20 cellular contexts compared by ENCODE assay signal in the genomic region with DNA sequence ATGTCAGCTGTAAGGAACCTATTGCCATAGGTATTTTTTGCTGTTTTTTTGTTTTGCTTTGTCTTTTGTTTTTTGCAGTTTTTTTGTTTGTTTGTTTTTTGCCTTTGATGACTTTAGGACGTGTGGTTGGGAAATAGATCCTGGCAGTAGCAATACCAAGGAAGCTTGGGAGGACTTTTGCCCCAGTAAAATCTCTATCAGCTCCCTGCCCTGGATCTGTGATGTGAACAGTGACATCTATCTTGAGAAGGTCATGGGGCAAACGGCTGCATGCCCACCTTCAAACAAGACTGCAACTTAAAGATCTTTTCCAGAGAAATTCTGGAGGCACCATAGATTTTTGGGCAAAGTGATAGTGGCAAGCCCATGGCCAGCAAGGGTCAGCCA. TPM values are rescaled to one million over a fixed set of nuclear protein-coding genes. Genes with fewer than 3 reads are reported as not detected.
A peak's percentile ranks its signal among the peaks of the same experiment; 100 is the strongest.
DNase-seq lines count a peak whose midpoint lies in the region; ATAC-seq and TF ChIP-seq lines count a peak whose summit lies in the region.
"Had no signal": no experiment of that assay in that cellular context is flagged by ENCODE, and none has a peak within 500 bp of the region (broad histone marks: within the 10 kb centered on the region; RNA-seq: fewer than 3 reads in every experiment).

No MANE protein-coding gene starts in this region.

- H2BK120ac ChIP-seq in mesenchymal stem cell (ENCODE audit: low read depth, low read length), result no peak overlapping the region

- no peak overlapping the region for H4K91ac ChIP-seq in mesenchymal stem cell (ENCODE audit: low read length)

- CTCF ChIA-PET in Calu3 (lab: Charles Lee), result interaction anchor here (0.8 to 2.4 kb wide), 4 partner anchors 32 to 469 kb away, joined by 3 to 9 read pairs (median 3); no protein-coding TSS in a partner anchor

- DNase-seq in Calu3 (no peak), adipocyte (ENCODE audit: low read depth) (no peak), mesenchymal stem cell (no peak), NCI-H82 (lab: John Stamatoyannopoulos, UW) (no peak), left cardiac atrium (no peak), COR-L47 (lab: John Stamatoyannopoulos, UW) (no peak)
- DNase-seq: C1 segment of cervical spinal cord; CD8-positive, alpha-beta memory T cell; DMS79; H7; Karpas-422; MG63; NCI-H1048; NCI-H1436; NCI-H1930; NCI-H345; NCI-H524 treated with DMSO at 0.1 percent for 48 hours; SJCRH30 had no signal

- H3K4me2 ChIP-seq in mesenchymal stem cell (ENCODE audit: low read length, poor library complexity, severe bottlenecking), result no peak overlapping the region

- ATAC-seq in left cardiac atrium, result no peak

- H3K9me3 ChIP-seq in adipocyte (ENCODE audit: control insufficient read depth, low read length) (no peaks in the 10 kb centered on the region), mesenchymal stem cell (ENCODE audit: control insufficient read depth, low read length) (no peaks in the 10 kb centered on the region), subcutaneous abdominal adipose tissue (ENCODE audit: control insufficient read depth in 5 of 5, low read length in 5 of 5) (no peaks in the 10 kb centered on the region)
- H3K9me3 ChIP-seq: MG63, SJCRH30 had no signal

- H3K4me3 ChIP-seq in adipocyte (ENCODE audit: low read length) (no peak overlapping the region), mesenchymal stem cell (ENCODE audit: insufficient read depth in 1 of 2, low read depth in 1 of 2, low read length in 2 of 2) (no peak overlapping the region), subcutaneous abdominal adipose tissue (ENCODE audit: low read depth in 1 of 5, low read length in 5 of 5) (no peak overlapping the region)
- H3K4me3 ChIP-seq: MG63, SJCRH30 had no signal

- no peak overlapping the region for H3K4ac ChIP-seq in mesenchymal stem cell (ENCODE audit: low read depth in 1 of 2, low read length in 2 of 2)

- no peak overlapping the region for H3K18ac ChIP-seq in mesenchymal stem cell (ENCODE audit: low read depth in 1 of 2, low read length in 2 of 2)

- H2BK15ac ChIP-seq in mesenchymal stem cell (ENCODE audit: low read depth, poor library complexity, severe bottlenecking), result no peak overlapping the region

- peaks cover 18% of the 10 kb centered on the region for H3K36me3 Mint-ChIP-seq in Calu3 (ENCODE audit: insufficient read depth, unreplicated experiment)
- H3K36me3 Mint-ChIP-seq: CD8-positive, alpha-beta memory T cell had no signal

- peak overlapping the region; percentile 11 for H2AK5ac ChIP-seq in mesenchymal stem cell (ENCODE audit: low read length, severe bottlenecking)

- no peak overlapping the region for H2BK5ac ChIP-seq in mesenchymal stem cell (ENCODE audit: low read depth, low read length, poor library complexity, severe bottlenecking)

- H3K27me3 ChIP-seq in adipocyte (replicated peaks; ENCODE audit: control insufficient read depth, insufficient read depth, low read length) (no peaks in the 10 kb centered on the region), mesenchymal stem cell (ENCODE audit: control insufficient read depth in 1 of 2, insufficient read depth in 1 of 2, low read length in 2 of 2) (peaks cover 0 to 75% of the 10 kb centered on the region in 2 experiments), subcutaneous abdominal adipose tissue (ENCODE audit: control insufficient read depth in 5 of 5, insufficient read depth in 4 of 5, low read length in 5 of 5) (no peaks in the 10 kb centered on the region)

- H3K9ac ChIP-seq in adipocyte (ENCODE audit: low read length) (peak overlapping the region; percentile 69), mesenchymal stem cell (ENCODE audit: low read length) (no peak overlapping the region), subcutaneous abdominal adipose tissue (ENCODE audit: low read length in 5 of 5) (no peak overlapping the region)

- H3K9me3 Mint-ChIP-seq in Calu3 (ENCODE audit: low read depth, unreplicated experiment), result no peaks in the 10 kb centered on the region
- H3K9me3 Mint-ChIP-seq: CD8-positive, alpha-beta memory T cell; IgD-negative memory B cell had no signal

- no peak overlapping the region for H3K23ac ChIP-seq in mesenchymal stem cell (ENCODE audit: low read length in 2 of 2)

- TF ChIP-seq CTCF in Calu3 (IDR thresholded peaks at IDR 0.05; ENCODE audit: unreplicated experiment), result no peak

- peak overlapping the region; percentile 21 for H3K4me3 Mint-ChIP-seq in Calu3 (ENCODE audit: low read depth, unreplicated experiment)
- H3K4me3 Mint-ChIP-seq: CD8-positive, alpha-beta memory T cell; IgD-negative memory B cell had no signal

- no peaks in the 10 kb centered on the region for H3K79me1 ChIP-seq in mesenchymal stem cell (replicated peaks; ENCODE audit: low read length, poor library complexity, severe bottlenecking)

- H3K4me1 ChIP-seq in adipocyte (ENCODE audit: control insufficient read depth, insufficient read depth, low read length) (peaks cover 89% of the 10 kb centered on the region), mesenchymal stem cell (ENCODE audit: control insufficient read depth, insufficient read depth, low read depth, low read length) (peaks cover 27% of the 10 kb centered on the region), subcutaneous abdominal adipose tissue (ENCODE audit: control insufficient read depth in 5 of 5, insufficient read depth in 5 of 5, low read length in 5 of 5) (peaks cover 5 to 79% (median 69%) of the 10 kb centered on the region in 5 donors)

- H2AFZ ChIP-seq in mesenchymal stem cell (ENCODE audit: low read depth, low read length), result no peak overlapping the region

- H3K36me3 ChIP-seq in adipocyte (ENCODE audit: control insufficient read depth, insufficient read depth, low read length, severe bottlenecking) (no peaks in the 10 kb centered on the region), mesenchymal stem cell (ENCODE audit: control insufficient read depth in 1 of 2, insufficient read depth in 2 of 2, low read depth in 1 of 2, low read length in 2 of 2) (no peaks in the 10 kb centered on the region), subcutaneous abdominal adipose tissue (ENCODE audit: control insufficient read depth in 5 of 5, insufficient read depth in 5 of 5, low read length in 5 of 5) (no peaks in the 10 kb centered on the region)
- H3K36me3 ChIP-seq: MG63, SJCRH30 had no signal

- no peak overlapping the region for H2BK12ac ChIP-seq in mesenchymal stem cell (ENCODE audit: low read length in 2 of 2)

- peaks cover 92% of the 10 kb centered on the region for H3K4me1 Mint-ChIP-seq in Calu3 (ENCODE audit: low read depth, unreplicated experiment)

- intact Hi-C loops in Calu3 (cut with micrococcal nuclease; ENCODE audit: unreplicated experiment), result loop anchor here (2.0 to 10.0 kb wide), 3 partner anchors 138 to 576 kb away; a partner anchor contains a TSS
- intact Hi-C loops in left cardiac atrium (cut with DNase I), result loop anchor here in 1 of 2 donors (10.0 kb wide), 2 partner anchors 126 to 396 kb away; no protein-coding TSS in a partner anchor

- WGBS in mesenchymal stem cell, result 50% methylated on average over 2 of the region's 2 CpGs

- no TSS peak for BruUV-seq in Calu3 (replicated peaks; lab: Mats Ljungman, UMichigan)

- no peaks in the 10 kb centered on the region for H3K27me3 Mint-ChIP-seq in Calu3 (ENCODE audit: unreplicated experiment)

- H3K27ac Mint-ChIP-seq in Calu3 (ENCODE audit: unreplicated experiment), result peak overlapping the region; percentile 91
- H3K27ac Mint-ChIP-seq: CD8-positive, alpha-beta memory T cell; IgD-negative memory B cell had no signal

- no peak overlapping the region for H4K8ac ChIP-seq in mesenchymal stem cell (ENCODE audit: low read length)

- no peak overlapping the region for H3K14ac ChIP-seq in mesenchymal stem cell (ENCODE audit: low read length in 2 of 2)

- peak overlapping the region; percentile 24 for H3K27ac ChIP-seq in mesenchymal stem cell (ENCODE audit: low read length, poor library complexity, severe bottlenecking)
- H3K27ac ChIP-seq in subcutaneous abdominal adipose tissue (ENCODE audit: low read depth, low read length), result peak overlapping the region; percentile 64
- H3K27ac ChIP-seq: SJCRH30 had no signal

RNA-seq across cellular contexts. Expression of a gene that starts 5.4 kb away (rescaled TPM):
- total RNA-seq in Calu3 (2022), result 3.7 and 10.9 TPM in 2 replicates
- polyA plus RNA-seq in mesenchymal stem cell (2013, experiment 1 of 2), result 0.80 TPM
- 0.70 TPM for polyA plus RNA-seq in mesenchymal stem cell (2013, experiment 2 of 2)
- 1 to 10 TPM; 1.8 to 2.9 TPM for total RNA-seq in left cardiac atrium
- total RNA-seq: CD8-positive, alpha-beta memory T cell; SJCRH30 had no signal
- polyA plus RNA-seq: CD8-positive, alpha-beta memory T cell; IgD-negative memory B cell had no signal
